ENCODE assay signal across 9 cellular contexts in the genomic region with DNA sequence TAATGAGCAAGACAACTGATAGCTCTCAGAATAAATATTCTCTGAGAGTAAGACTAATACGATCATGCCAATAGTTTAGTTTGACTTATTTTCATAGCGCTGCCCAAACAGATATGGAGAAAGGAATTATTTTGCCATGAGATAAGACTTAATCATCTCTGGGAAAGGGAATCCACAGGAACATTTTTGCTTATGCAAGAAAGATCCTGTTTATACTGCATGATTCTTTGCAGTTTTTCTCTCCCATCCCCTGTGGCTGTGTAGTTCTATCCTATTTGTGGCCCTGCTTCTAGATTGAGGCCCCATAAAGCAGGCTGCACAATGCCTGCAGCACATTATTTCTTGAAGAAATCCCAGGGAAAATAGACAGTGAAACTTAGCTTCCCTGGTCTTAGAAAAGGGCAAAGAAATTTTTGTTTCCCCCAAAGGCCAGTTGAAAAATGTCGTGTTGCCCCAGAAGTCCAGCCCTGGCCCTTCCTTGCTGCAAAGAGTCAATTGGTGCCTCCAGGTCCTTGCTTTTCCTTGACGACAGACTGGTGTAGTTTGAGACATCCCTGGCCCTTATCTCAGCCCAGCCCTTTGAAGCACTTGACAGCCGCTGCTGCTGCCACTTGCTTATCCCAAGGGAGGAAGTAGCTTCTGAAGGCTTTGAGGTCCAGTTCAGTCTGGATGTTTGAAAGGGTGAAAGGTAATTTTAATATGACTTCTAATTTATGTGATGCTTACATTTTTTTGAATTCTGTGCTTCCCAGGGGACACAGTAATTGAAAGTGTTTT. TPM values are rescaled to one million over a fixed set of nuclear protein-coding genes. Genes with fewer than 3 reads are reported as not detected.
DNase-seq lines count a peak whose midpoint lies in the region; ATAC-seq and TF ChIP-seq lines count a peak whose summit lies in the region.
"Had no signal": no experiment of that assay in that cellular context is flagged by ENCODE, and none has a peak within 500 bp of the region (broad histone marks: within the 10 kb centered on the region; RNA-seq: fewer than 3 reads in every experiment).

No MANE protein-coding gene starts in this region.

- intact Hi-C loops in left ventricle myocardium inferior (cut with micrococcal nuclease), result no loop called here
- intact Hi-C loops in cardiac septum (cut with DNase I), result loop anchor here (10.0 kb wide), 1 partner anchor 169 kb away; no protein-coding TSS in a partner anchor
- intact Hi-C loops in left colon (cut with DNase I, micrococcal nuclease), result no loop called here
- intact Hi-C loops in upper lobe of right lung (cut with DNase I), result no loop called here
- intact Hi-C loops in naive thymus-derived CD4-positive, alpha-beta T cell (cut with micrococcal nuclease), result no loop called here

- H3K36me3 Mint-ChIP-seq in stimulated activated memory B cell treated with anti-CD40 and anti-IgM and Interleukin-4, amounts not matched to agents 10 μg/mL and 1 μg/mL and 100 μg/mL, for 72 hours, result no peaks in the 10 kb centered on the region
- no peaks in the 10 kb centered on the region for H3K36me3 Mint-ChIP-seq in naive thymus-derived CD4-positive, alpha-beta T cell

- H3K4me3 ChIP-seq in left ventricle myocardium inferior, result no peak overlapping the region
- H3K4me3 ChIP-seq in upper lobe of right lung, result no peak overlapping the region
- H3K4me3 ChIP-seq in naive thymus-derived CD4-positive, alpha-beta T cell (ENCODE audit: low read length), result no peak overlapping the region

- peak overlapping the region; percentile 25 for H3K27ac ChIP-seq in left ventricle myocardium inferior (replicated peaks)
- H3K27ac ChIP-seq in upper lobe of right lung, result no peak overlapping the region
- no peak overlapping the region for H3K27ac ChIP-seq in naive thymus-derived CD4-positive, alpha-beta T cell (ENCODE audit: low read depth, low read length)

- CTCF ChIA-PET in naive thymus-derived CD4-positive, alpha-beta T cell (lab: Charles Lee), result no interaction called here

- H3K4me3 Mint-ChIP-seq in stimulated activated memory B cell treated with anti-CD40 and anti-IgM and Interleukin-4, amounts not matched to agents 10 μg/mL and 1 μg/mL and 100 μg/mL, for 72 hours, result no peak overlapping the region
- H3K4me3 Mint-ChIP-seq in naive thymus-derived CD4-positive, alpha-beta T cell, result no peak overlapping the region
- H3K4me3 Mint-ChIP-seq: dendritic cell treated with granulocyte-macrophage colony-stimulating factor and Interleukin-4, amounts not matched to agents 40 ng/mL and 50 ng/mL, for 4 days had no signal

- H3K27ac Mint-ChIP-seq in stimulated activated memory B cell treated with anti-CD40 and anti-IgM and Interleukin-4, amounts not matched to agents 10 μg/mL and 1 μg/mL and 100 μg/mL, for 72 hours, result no peak overlapping the region
- no peak overlapping the region for H3K27ac Mint-ChIP-seq in naive thymus-derived CD4-positive, alpha-beta T cell
- H3K27ac Mint-ChIP-seq: dendritic cell treated with granulocyte-macrophage colony-stimulating factor and Interleukin-4, amounts not matched to agents 40 ng/mL and 50 ng/mL, for 4 days had no signal

- no peaks in the 10 kb centered on the region for H3K36me3 ChIP-seq in left ventricle myocardium inferior
- H3K36me3 ChIP-seq in upper lobe of right lung, result no peaks in the 10 kb centered on the region
- no peaks in the 10 kb centered on the region for H3K36me3 ChIP-seq in naive thymus-derived CD4-positive, alpha-beta T cell (ENCODE audit: control insufficient read depth in 2 of 3, insufficient read depth in 3 of 3, low read length in 3 of 3)

- ATAC-seq in left colon, result peak; percentile 50
- ATAC-seq in upper lobe of right lung, result peak; percentile 47
- ATAC-seq in stimulated activated memory B cell treated with anti-CD40 and anti-IgM and Interleukin-4, amounts not matched to agents 10 μg/mL and 1 μg/mL and 100 μg/mL, for 72 hours, result no peak
- ATAC-seq in naive thymus-derived CD4-positive, alpha-beta T cell, result no peak

- H3K27me3 Mint-ChIP-seq in stimulated activated memory B cell treated with anti-CD40 and anti-IgM and Interleukin-4, amounts not matched to agents 10 μg/mL and 1 μg/mL and 100 μg/mL, for 72 hours, result no peaks in the 10 kb centered on the region
- H3K27me3 Mint-ChIP-seq in naive thymus-derived CD4-positive, alpha-beta T cell, result peaks cover 2 to 35% (median 11%) of the 10 kb centered on the region in 5 donors
- H3K27me3 Mint-ChIP-seq: dendritic cell treated with granulocyte-macrophage colony-stimulating factor and Interleukin-4, amounts not matched to agents 40 ng/mL and 50 ng/mL, for 4 days had no signal

- no peaks in the 10 kb centered on the region for H3K27me3 ChIP-seq in left ventricle myocardium inferior (ENCODE audit: low read depth)
- no peaks in the 10 kb centered on the region for H3K27me3 ChIP-seq in upper lobe of right lung
- H3K27me3 ChIP-seq in naive thymus-derived CD4-positive, alpha-beta T cell (ENCODE audit: control insufficient read depth in 2 of 2, insufficient read depth in 2 of 2, low read length in 2 of 2), result no peaks in the 10 kb centered on the region

- H3K9me3 Mint-ChIP-seq in stimulated activated memory B cell treated with anti-CD40 and anti-IgM and Interleukin-4, amounts not matched to agents 10 μg/mL and 1 μg/mL and 100 μg/mL, for 72 hours, result no peaks in the 10 kb centered on the region
- H3K9me3 Mint-ChIP-seq in naive thymus-derived CD4-positive, alpha-beta T cell, result peaks cover 0 to 5% (median 0%) of the 10 kb centered on the region in 11 donors
- H3K9me3 Mint-ChIP-seq: dendritic cell treated with granulocyte-macrophage colony-stimulating factor and Interleukin-4, amounts not matched to agents 40 ng/mL and 50 ng/mL, for 4 days had no signal

- POLR2A ChIA-PET in naive thymus-derived CD4-positive, alpha-beta T cell (lab: Charles Lee), result no interaction called here

- no peak for DNase-seq in left ventricle myocardium inferior
- no peak for DNase-seq in cardiac septum (ENCODE audit: low spot score)
- DNase-seq in astrocyte of the hippocampus (ENCODE audit: low read depth, low spot score), result peak; percentile 51
- peak in 1 of 2 donors; percentile 12 for DNase-seq in left colon
- DNase-seq in upper lobe of right lung, result no peak
- no peak for DNase-seq in LoVo (ENCODE audit: low spot score)
- no peak for DNase-seq in naive thymus-derived CD4-positive, alpha-beta T cell

- no peaks in the 10 kb centered on the region for H3K4me1 Mint-ChIP-seq in stimulated activated memory B cell treated with anti-CD40 and anti-IgM and Interleukin-4, amounts not matched to agents 10 μg/mL and 1 μg/mL and 100 μg/mL, for 72 hours
- H3K4me1 Mint-ChIP-seq in naive thymus-derived CD4-positive, alpha-beta T cell, result no peaks in the 10 kb centered on the region

- TF ChIP-seq CTCF in left ventricle myocardium inferior (IDR thresholded peaks at IDR 0.05; ENCODE audit: borderline replicate concordance) (no peak), upper lobe of right lung (IDR thresholded peaks at IDR 0.05) (no peak)

- H3K9me3 ChIP-seq in left ventricle myocardium inferior (replicated peaks) (no peaks in the 10 kb centered on the region), upper lobe of right lung (no peaks in the 10 kb centered on the region)
- no peaks in the 10 kb centered on the region for H3K9me3 ChIP-seq in naive thymus-derived CD4-positive, alpha-beta T cell (ENCODE audit: control insufficient read depth in 2 of 3, low read length in 3 of 3)

- H3K4me1 ChIP-seq in left ventricle myocardium inferior (peaks cover 26% of the 10 kb centered on the region), upper lobe of right lung (peaks cover 12% of the 10 kb centered on the region)
- H3K4me1 ChIP-seq in naive thymus-derived CD4-positive, alpha-beta T cell (ENCODE audit: control insufficient read depth in 2 of 2, insufficient read depth in 2 of 2, low read length in 2 of 2), result no peaks in the 10 kb centered on the region

RNA-seq across cellular contexts. Expression of a gene that starts 45.0 kb away (rescaled TPM):
- 8.8 TPM for total RNA-seq in left ventricle myocardium inferior
- total RNA-seq in cardiac septum, result 15.6 TPM
- total RNA-seq in left colon, result 10 to 100 TPM; 66.1 to 76.6 TPM
- total RNA-seq in upper lobe of right lung, result 33.8 TPM
- 1 to 10 TPM in 1 of 5 experiments, under 1 TPM in 3, not detected in 1; 0.08 to 3.8 (median 0.50) TPM for total RNA-seq in naive thymus-derived CD4-positive, alpha-beta T cell
- polyA plus RNA-seq in naive thymus-derived CD4-positive, alpha-beta T cell, result not detected

Comparison
In these comparisons a context has a peak if more than half of its experiments do, and no peak if none do; other contexts are left out.
1. ATAC-seq: peak in left colon (single experiment) and upper lobe of right lung (single experiment); none in stimulated activated memory B cell treated with anti-CD40 and anti-IgM and Interleukin-4, amounts not matched to agents 10 μg/mL and 1 μg/mL and 100 μg/mL, for 72 hours (single experiment) and naive thymus-derived CD4-positive, alpha-beta T cell (single experiment).